Comparison of ENCODE assay signal across 9 cellular contexts in the genomic region with DNA sequence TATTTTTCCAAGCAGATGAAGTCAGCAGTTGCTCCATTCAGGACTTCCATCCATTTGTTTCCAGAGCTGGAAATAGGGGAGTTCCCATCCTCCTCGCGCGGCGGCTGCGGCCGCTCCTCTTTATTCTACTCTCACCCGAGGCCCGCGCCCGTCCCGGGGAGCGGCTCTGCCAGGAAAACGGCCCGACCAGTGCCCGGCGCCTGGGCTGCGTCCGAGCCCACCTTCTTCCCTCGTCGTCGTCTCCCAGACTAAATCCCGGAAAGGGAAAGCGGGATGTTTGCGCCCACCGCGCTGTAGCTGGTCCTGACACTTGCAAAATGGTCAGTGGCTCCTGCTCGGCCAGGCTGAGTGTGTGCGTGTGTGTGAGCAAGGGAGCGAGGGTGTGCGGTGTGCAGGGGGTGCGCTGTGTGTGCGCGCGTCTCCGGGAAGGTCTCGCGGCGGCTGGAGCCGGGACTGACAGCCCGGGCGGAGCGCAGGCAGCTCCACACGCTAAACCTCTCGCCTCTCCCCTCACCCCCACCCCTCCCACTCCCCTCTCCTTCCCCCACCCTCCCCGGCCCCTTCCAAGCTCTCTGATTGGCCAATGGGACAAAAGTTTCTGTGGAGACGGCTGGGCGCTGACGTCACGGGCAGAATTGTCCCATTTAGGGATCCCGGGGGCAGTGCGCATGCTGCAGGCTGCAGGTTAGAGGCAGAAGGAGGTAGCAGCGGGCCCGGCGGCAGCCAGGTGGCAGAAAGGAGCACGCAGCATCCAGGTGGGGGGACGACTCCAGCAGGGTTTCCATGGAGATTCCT. TPM values are rescaled to one million over a fixed set of nuclear protein-coding genes. Genes with fewer than 3 reads are reported as not detected.
A peak's percentile ranks its signal among the peaks of the same experiment; 100 is the strongest.
DNase-seq lines count a peak whose midpoint lies in the region; ATAC-seq and TF ChIP-seq lines count a peak whose summit lies in the region.
"Had no signal": no experiment of that assay in that cellular context is flagged by ENCODE, and none has a peak within 500 bp of the region (broad histone marks: within the 10 kb centered on the region; RNA-seq: fewer than 3 reads in every experiment).

A gene with protein sequence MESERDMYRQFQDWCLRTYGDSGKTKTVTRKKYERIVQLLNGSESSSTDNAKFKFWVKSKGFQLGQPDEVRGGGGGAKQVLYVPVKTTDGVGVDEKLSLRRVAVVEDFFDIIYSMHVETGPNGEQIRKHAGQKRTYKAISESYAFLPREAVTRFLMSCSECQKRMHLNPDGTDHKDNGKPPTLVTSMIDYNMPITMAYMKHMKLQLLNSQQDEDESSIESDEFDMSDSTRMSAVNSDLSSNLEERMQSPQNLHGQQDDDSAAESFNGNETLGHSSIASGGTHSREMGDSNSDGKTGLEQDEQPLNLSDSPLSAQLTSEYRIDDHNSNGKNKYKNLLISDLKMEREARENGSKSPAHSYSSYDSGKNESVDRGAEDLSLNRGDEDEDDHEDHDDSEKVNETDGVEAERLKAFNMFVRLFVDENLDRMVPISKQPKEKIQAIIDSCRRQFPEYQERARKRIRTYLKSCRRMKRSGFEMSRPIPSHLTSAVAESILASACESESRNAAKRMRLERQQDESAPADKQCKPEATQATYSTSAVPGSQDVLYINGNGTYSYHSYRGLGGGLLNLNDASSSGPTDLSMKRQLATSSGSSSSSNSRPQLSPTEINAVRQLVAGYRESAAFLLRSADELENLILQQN (minus strand): TSS at position 491 of the 795 bp plus-strand sequence. CDS start 1,660 bp downstream, outside the sequence.

- peaks cover 15 to 17% of the 10 kb centered on the region in 2 donors for H3K27me3 Mint-ChIP-seq in CD4-positive, alpha-beta memory T cell

- in situ Hi-C loops in GM13977 (cut with MboI; ENCODE audit: low pct_unique_long_range_greater_than_20kb, low sequenced_read_pairs, unreplicated experiment) = no loop called here

- TF ChIP-seq EP300 in upper lobe of left lung (IDR thresholded peaks at IDR 0.05) = no peak

- H3K4me1 ChIP-seq in upper lobe of left lung = peaks cover 16 to 33% (median 22%) of the 10 kb centered on the region in 4 donors
- H3K4me1 ChIP-seq in CD4-positive, alpha-beta memory T cell (ENCODE audit: insufficient read depth, low read length) = no peaks in the 10 kb centered on the region

- no peak within 1 kb of the TSS for H3K27ac Mint-ChIP-seq in CD4-positive, alpha-beta memory T cell

- H3K36me3 Mint-ChIP-seq in CD4-positive, alpha-beta memory T cell = peaks cover 0 to 3% of the 10 kb centered on the region in 2 donors

- no peaks in the 10 kb centered on the region for H3K36me3 ChIP-seq in upper lobe of left lung
- no peaks in the 10 kb centered on the region for H3K36me3 ChIP-seq in CD4-positive, alpha-beta memory T cell (ENCODE audit: insufficient read depth, low read length)

- DNase-seq in GM13977 (ENCODE audit: low spot score) (peak; percentile 23), NCI-H345 (lab: John Stamatoyannopoulos, UW) (peak; percentile 97), dermis blood vessel endothelial cell (peak; percentile 33), lower leg skin (ENCODE audit: low spot score in 2 of 2) (peak in 1 of 2 donors; percentile 81), upper lobe of left lung (peak; percentile 33 to 85), AG08395 (ENCODE audit: low spot score) (no peak)
- DNase-seq in CD4-positive, alpha-beta memory T cell = no peak

- H3K4me3 ChIP-seq in lower leg skin (ENCODE audit: low read depth, poor library complexity, severe bottlenecking) (peak within 1 kb of the TSS; percentile 19), upper lobe of left lung (peak within 1 kb of the TSS in 3 of 4 donors; percentile 28 to 45 (median 41))
- H3K4me3 ChIP-seq in CD4-positive, alpha-beta memory T cell (ENCODE audit: low read length in 2 of 2) = no peak within 1 kb of the TSS

- CTCF ChIA-PET in CD4-positive, alpha-beta memory T cell (lab: Charles Lee; ENCODE audit: partially characterized antibody) = no interaction called here

- intact Hi-C loops in lower leg skin (cut with DNase I; ENCODE audit: low total_unique reads) = no loop called here
- intact Hi-C loops in CD4-positive, alpha-beta memory T cell (cut with micrococcal nuclease) = no loop called here

- TF ChIP-seq POLR2A in lower leg skin (IDR thresholded peaks at IDR 0.05) = no peak
- no peak for TF ChIP-seq POLR2A in upper lobe of left lung (IDR thresholded peaks at IDR 0.05)

- WGBS in lower leg skin, 2 donors = 0 to 1% methylated on average over 52 to 56 of the region's 56 CpGs
- WGBS in upper lobe of left lung, 2 donors = 6 to 7% methylated on average over 22 to 52 of the region's 56 CpGs

- peak; percentile 27 for TF ChIP-seq CTCF in GM13977 (IDR thresholded peaks at IDR 0.05; ENCODE audit: extremely low read depth, insufficient read depth, missing control alignments)
- no peak for TF ChIP-seq CTCF in lower leg skin (IDR thresholded peaks at IDR 0.05)
- TF ChIP-seq CTCF in upper lobe of left lung (IDR thresholded peaks at IDR 0.05) = no peak

- H3K4me1 Mint-ChIP-seq in CD4-positive, alpha-beta memory T cell = peaks cover 0 to 2% (median 0%) of the 10 kb centered on the region in 4 donors

- H3K27ac ChIP-seq in upper lobe of left lung = no peak within 1 kb of the TSS
- no peak within 1 kb of the TSS for H3K27ac ChIP-seq in CD4-positive, alpha-beta memory T cell (ENCODE audit: low read depth, low read length)

- ATAC-seq in upper lobe of left lung (ENCODE audit: low FRiP score in 2 of 2) (peak in 1 of 2 donors; percentile 44), GM21390 (IDR thresholded peaks at IDR 0.05; ENCODE audit: unreplicated experiment) (no peak)

- POLR2A ChIA-PET in CD4-positive, alpha-beta memory T cell (lab: Charles Lee; ENCODE audit: partially characterized antibody) = no interaction called here

- H3K27me3 ChIP-seq in upper lobe of left lung = peaks cover 0 to 20% (median 10%) of the 10 kb centered on the region in 4 donors
- no peaks in the 10 kb centered on the region for H3K27me3 ChIP-seq in CD4-positive, alpha-beta memory T cell (ENCODE audit: insufficient read depth, low read length)

- H3K9me3 ChIP-seq in upper lobe of left lung = no peaks in the 10 kb centered on the region
- no peaks in the 10 kb centered on the region for H3K9me3 ChIP-seq in CD4-positive, alpha-beta memory T cell (ENCODE audit: control insufficient read depth in 1 of 2, low read length in 2 of 2)

- H3K9me3 Mint-ChIP-seq in CD4-positive, alpha-beta memory T cell = peaks cover 0 to 26% (median 5%) of the 10 kb centered on the region in 8 donors

- H3K4me3 Mint-ChIP-seq in CD4-positive, alpha-beta memory T cell = peak within 1 kb of the TSS in 1 of 8 donors; percentile 17

RNA-seq across cellular contexts. Expression of the gene that starts here (rescaled TPM):
- total RNA-seq in dermis blood vessel endothelial cell (not detected in 2 replicates), lower leg skin (1 to 10 TPM in 1 of 4 donors, under 1 TPM in 2, not detected in 1; 0.19 to 4.5 (median 0.21) TPM), upper lobe of left lung (under 1 TPM in 1 of 6 donors, not detected in 5; 0.40 TPM)
- not detected for total RNA-seq in CD4-positive, alpha-beta memory T cell
- polyA plus RNA-seq in CD4-positive, alpha-beta memory T cell = not detected
- total RNA-seq: LHCN-M2 had no signal

Comparison
In these comparisons a context has a peak if more than half of its experiments do, and no peak if none do; other contexts are left out.
1. Peak in DNase-seq in dermis blood vessel endothelial cell; RNA of the gene not detected or under 1 TPM.
2. Peak in DNase-seq and H3K4me3 ChIP-seq in upper lobe of left lung; RNA of the gene not detected or under 1 TPM.
3. DNase-seq: peak in GM13977 (single experiment) and NCI-H345 (single experiment); none in AG08395 (single experiment) and CD4-positive, alpha-beta memory T cell (0 of 5).